ENCODE assay signal across 1 cellular context in the genomic region with DNA sequence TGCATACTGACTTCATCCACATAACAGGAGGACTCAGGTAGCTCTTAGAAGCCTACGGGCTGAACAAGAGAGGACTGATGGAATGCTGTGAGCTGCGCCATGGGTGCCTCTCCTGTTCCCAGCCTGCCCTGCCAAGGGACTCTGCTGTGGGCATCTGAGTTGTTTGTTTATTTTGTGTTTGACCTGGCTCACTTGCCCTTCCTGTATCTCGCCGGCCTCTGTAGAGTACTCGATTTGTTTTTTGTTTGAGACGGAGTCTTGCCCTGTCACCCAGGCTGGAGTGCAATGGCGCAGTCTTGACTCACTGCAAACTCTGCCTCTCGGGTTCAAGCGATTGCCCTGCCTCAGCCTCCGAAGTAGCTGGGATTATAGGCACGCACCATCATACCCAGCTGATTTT.
TF ChIP-seq lines count a peak whose summit lies in the region.

No MANE protein-coding gene starts in this region.

TF ChIP-seq in H1, 55 proteins besides CTCF, POLR2A, EP300 and RAD21:
- TF ChIP-seq TAF1 (IDR thresholded peaks at IDR 0.05; ENCODE audit: low read depth, low read length) (no peak), GTF2F1 (IDR thresholded peaks at IDR 0.05; ENCODE audit: borderline replicate concordance, low read depth, low read length) (no peak), SP1 (IDR thresholded peaks at IDR 0.05; ENCODE audit: low read depth, low read length) (no peak), NANOG (IDR thresholded peaks at IDR 0.05; ENCODE audit: insufficient read depth, low read depth, low read length, poor library complexity, severe bottlenecking) (no peak), BCL11A (IDR thresholded peaks at IDR 0.05; ENCODE audit: low read depth in 2 of 2, low read length in 2 of 2) (no peak), BACH1 (IDR thresholded peaks at IDR 0.05; ENCODE audit: low read length) (no peak), POU5F1 (IDR thresholded peaks at IDR 0.05; ENCODE audit: low read depth, low read length) (no peak), CHD2 (IDR thresholded peaks at IDR 0.05; ENCODE audit: low read length) (no peak), POLR2AphosphoS5 (IDR thresholded peaks at IDR 0.05; ENCODE audit: low read depth, low read length) (no peak), SIX5 (IDR thresholded peaks at IDR 0.05; ENCODE audit: low read depth, low read length) (no peak), E2F6 (IDR thresholded peaks at IDR 0.05) (no peak), CBX5 (IDR thresholded peaks at IDR 0.05; ENCODE audit: low read depth, low read length) (no peak)
